Comparison of ENCODE assay signal across 30 cellular contexts in the genomic region with DNA sequence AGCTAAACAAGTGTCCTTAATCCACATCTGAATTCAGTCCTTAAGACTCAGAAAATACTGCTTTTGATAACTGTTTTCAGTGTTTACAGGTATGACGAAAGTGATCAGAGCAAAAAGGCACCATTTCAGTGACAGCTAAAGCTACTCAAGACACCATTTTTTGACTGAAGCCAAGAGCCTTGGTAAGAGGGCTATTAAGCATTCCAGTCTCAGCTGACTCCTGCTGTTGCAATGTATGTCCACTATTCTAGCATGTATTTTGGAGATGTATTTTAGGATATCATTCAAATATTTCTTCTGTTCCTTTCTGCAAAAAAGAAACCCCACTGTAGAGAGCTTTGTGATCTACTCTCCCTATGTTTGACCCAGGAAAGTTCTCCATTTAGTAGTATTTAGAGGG. TPM values are rescaled to one million over a fixed set of nuclear protein-coding genes. Genes with fewer than 3 reads are reported as not detected.
"Had no signal": no experiment of that assay in that cellular context is flagged by ENCODE, and none has a peak within 500 bp of the region (broad histone marks: within the 10 kb centered on the region; RNA-seq: fewer than 3 reads in every experiment).

No MANE protein-coding gene starts in this region.

- H3K27me3 ChIP-seq: neutrophil, ovary, sigmoid colon, stomach, thyroid gland had no signal

- H3K36me3 ChIP-seq: neutrophil, ovary, sigmoid colon, stomach, thyroid gland, WERI-Rb-1 had no signal

- H3K4me3 ChIP-seq: ovary, sigmoid colon, stomach, thyroid gland had no signal

- DNase-seq: activated CD4-positive, alpha-beta memory T cell treated with anti-CD3 and anti-CD28 coated beads for 36 hours; activated CD4-positive, alpha-beta T cell treated with anti-CD3 and anti-CD28 coated beads, Interleukin-2, amount 10 ng/mL, durations not matched to agents 24 days and 14 days; activated CD4-positive, CD25-positive, alpha-beta regulatory T cell treated with anti-CD3 and anti-CD28 coated beads, Interleukin-2, amount 50 U/mL, for 72 hours; activated CD8-positive, alpha-beta memory T cell treated with anti-CD3 and anti-CD28 coated beads, Interleukin-2, amount 50 U/mL, for 48 hours; activated gamma-delta T cell; activated naive CD4-positive, alpha-beta T cell treated with anti-CD3 and anti-CD28 coated beads, Interleukin-2, amount 10 ng/mL, durations not matched to agents 7 days and 5 days; activated naive CD8-positive, alpha-beta T cell treated with anti-CD3 and anti-CD28 coated beads, Interleukin-2, amount 10 ng/mL, durations not matched to agents 7 days and 5 days; activated T-cell treated with anti-CD3 and anti-CD28 coated beads, Interleukin-2, amount 50 U/mL, for 24 hours; amniotic stem cell; endodermal cell; head of caudate nucleus; hippocampal formation; left cardiac atrium; mammary epithelial cell; naive B cell; nephron progenitor cell; ovary; retina; sigmoid colon; small intestine; stimulated activated CD4-positive, alpha-beta T cell treated with anti-CD3 and anti-CD28 coated beads, Interleukin-4, amount 100 ng/mL, for 24 hours; stomach; T1000; thyroid gland; WERI-Rb-1 had no signal

- H3K9me3 ChIP-seq: neutrophil, ovary, sigmoid colon, stomach, thyroid gland had no signal

- H3K4me1 ChIP-seq: sigmoid colon, thyroid gland had no signal

- ATAC-seq: esophagus mucosa; left cardiac atrium; stimulated activated effector memory CD8-positive, alpha-beta T cell treated with anti-CD3 and anti-CD28 coated beads, Interleukin-12 subunit alpha, Interleukin-12 subunit beta, amount 100 ng/mL, for 72 hours had no signal

- H3K27ac ChIP-seq: neutrophil, ovary, sigmoid colon, stomach, thyroid gland, WERI-Rb-1 had no signal

RNA-seq across cellular contexts. Expression of a gene that starts 4.2 kb away (rescaled TPM):
- total RNA-seq: activated CD4-positive, alpha-beta T cell treated with anti-CD3 and anti-CD28 coated beads, Interleukin-2, amount 10 ng/mL, durations not matched to agents 24 days and 14 days; chondrocyte; endodermal cell; progenitor cell of endocrine pancreas had no signal
